Comparison of ENCODE assay signal across 27 cellular contexts in genomic region chr7:21640150-21640549, GRCh38.
"Had no signal": no experiment of that assay in that cellular context is flagged by ENCODE, and none has a peak within 500 bp of the region (broad histone marks: within the 10 kb centered on the region; RNA-seq: fewer than 3 reads in every experiment).

No MANE protein-coding gene starts in this region.

- FAIRE-seq: astrocyte, endothelial cell of umbilical vein, TTC549 had no signal

- ATAC-seq: activated T-cell treated with anti-CD3 and anti-CD28 coated beads, Interleukin-2, amount 50 U/mL, for 4 hours; activated T-helper 17 cell treated with anti-CD3 and anti-CD28 coated beads, Interleukin-2, amount 50 U/mL, for 72 hours; heart left ventricle; stimulated activated naive B cell treated with anti-CD40 and anti-IgM and Interleukin-4, amounts not matched to agents 10 μg/mL and 1 μg/mL and 100 μg/mL, for 72 hours; upper lobe of right lung had no signal

- H3K36me3 ChIP-seq: brain microvascular endothelial cell, heart left ventricle, right atrium auricular region, stomach, thyroid gland, upper lobe of right lung had no signal

- H3K4me3 ChIP-seq: heart left ventricle, right atrium auricular region, smooth muscle cell, stomach, thyroid gland, upper lobe of right lung had no signal

- DNase-seq: activated CD4-positive, alpha-beta memory T cell treated with anti-CD3 and anti-CD28 coated beads, Interleukin-2, amount 10 ng/mL, durations not matched to agents 7 days and 5 days; activated CD4-positive, alpha-beta T cell treated with anti-CD3 and anti-CD28 coated beads for 1 hour; activated CD4-positive, alpha-beta T cell treated with anti-CD3 and anti-CD28 coated beads, Interleukin-2, amount 10 ng/mL, durations not matched to agents 7 days and 5 days; activated gamma-delta T cell treated with Interleukin-2 at 50 U/mL for 16 hours; activated naive CD4-positive, alpha-beta T cell treated with anti-CD3 and anti-CD28 coated beads, Interleukin-2, amount 50 U/mL, for 16 hours; activated T-cell treated with anti-CD3 and anti-CD28 coated beads, Interleukin-2, amount 50 U/mL, for 4 hours; amniotic stem cell; brain microvascular endothelial cell; caudate nucleus; foreskin fibroblast; heart left ventricle; hypothalamus; immature natural killer cell; naive B cell; nucleus accumbens; stimulated activated CD4-positive, alpha-beta T cell treated with anti-CD3 and anti-CD28 coated beads, Interleukin-15, amount 100 ng/mL, for 24 hours; stimulated activated CD4-positive, alpha-beta T cell treated with anti-CD3 and anti-CD28 coated beads, Interleukin-2, amount 100 ng/mL, for 24 hours; stimulated activated naive B cell treated with anti-CD40 and anti-IgM and Interleukin-4, amounts not matched to agents 10 μg/mL and 1 μg/mL and 100 μg/mL, for 72 hours; stomach; thyroid gland; upper lobe of right lung had no signal

- H3K27me3 ChIP-seq: brain microvascular endothelial cell, right atrium auricular region, stomach, thyroid gland had no signal
